19 cellular contexts compared by ENCODE assay signal in the genomic region with DNA sequence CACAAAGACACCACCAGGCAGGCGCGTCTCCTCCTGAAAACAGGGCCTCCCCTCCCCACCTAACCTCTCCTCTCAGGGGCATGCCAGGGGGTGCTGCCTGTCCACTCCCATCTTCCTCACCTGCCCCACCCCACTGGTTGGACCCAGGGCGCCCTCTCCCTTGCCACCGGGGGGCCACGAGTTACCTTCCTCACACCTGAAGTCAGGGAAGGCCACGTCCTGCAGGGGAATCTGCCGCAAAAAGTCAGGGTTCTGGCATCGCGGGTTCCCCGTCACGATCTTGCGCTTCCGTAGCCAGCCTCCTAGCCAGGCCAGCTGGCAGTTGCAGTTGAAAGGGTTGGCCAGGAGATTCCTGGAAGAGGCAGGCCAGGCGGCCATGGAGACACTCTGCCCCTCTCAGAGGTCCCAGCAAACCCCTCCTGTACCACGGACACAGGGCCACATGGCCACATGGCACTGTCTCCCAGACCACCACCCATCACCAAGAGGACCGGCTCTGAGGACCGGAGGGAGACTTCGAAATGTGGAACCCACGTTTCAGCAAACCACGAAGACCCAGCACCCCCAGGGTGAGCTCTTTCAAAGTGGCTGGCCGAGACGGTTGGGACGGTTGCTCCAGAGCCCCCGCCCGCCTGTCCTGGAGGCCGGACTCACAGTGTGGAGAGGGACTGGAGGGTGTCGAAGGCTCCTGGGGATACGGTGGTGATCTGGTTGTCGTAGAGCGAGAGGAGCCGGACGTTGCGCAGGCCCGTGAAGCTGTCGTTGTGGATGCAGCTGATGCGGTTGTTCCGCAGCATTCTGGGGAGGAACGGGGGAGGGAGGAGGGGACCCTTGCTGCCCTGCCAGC.
DNase-seq lines count a peak whose midpoint lies in the region; ATAC-seq and TF ChIP-seq lines count a peak whose summit lies in the region.
"Had no signal": no experiment of that assay in that cellular context is flagged by ENCODE, and none has a peak within 500 bp of the region (broad histone marks: within the 10 kb centered on the region; RNA-seq: fewer than 3 reads in every experiment).

No MANE protein-coding gene starts in this region.

- H3K27me3 Mint-ChIP-seq in activated T-cell treated with anti-CD3 and anti-CD28 coated beads, Interleukin-2, amount 50 U/mL, for 4 hours (ENCODE audit: low read depth) = no peaks in the 10 kb centered on the region
- H3K27me3 Mint-ChIP-seq in stimulated activated naive CD8-positive, alpha-beta T cell treated with anti-CD3 and anti-CD28 coated beads, Interleukin-15, amount 100 ng/mL, for 72 hours = peaks cover 6% of the 10 kb centered on the region
- H3K27me3 Mint-ChIP-seq: B cell had no signal

- no peak overlapping the region for H3K4me3 ChIP-seq in neuronal stem cell (ENCODE audit: low read length in 2 of 2)
- H3K4me3 ChIP-seq in aorta (ENCODE audit: low read length in 2 of 2) = no peak overlapping the region
- H3K4me3 ChIP-seq in coronary artery = no peak overlapping the region
- H3K4me3 ChIP-seq: BLaER1, GM23248 had no signal

- ATAC-seq in activated T-cell treated with anti-CD3 and anti-CD28 coated beads, Interleukin-2, amount 50 U/mL, for 4 hours = no peak
- peak; percentile 15 for ATAC-seq in stimulated activated naive CD8-positive, alpha-beta T cell treated with anti-CD3 and anti-CD28 coated beads, Interleukin-15, Interleukin-2, amounts not matched to agents 100 U/mL and 50 U/mL, for 24 hours
- no peak for ATAC-seq in stimulated activated naive CD8-positive, alpha-beta T cell treated with anti-CD3 and anti-CD28 coated beads, Interleukin-15, amount 100 ng/mL, for 72 hours
- no peak for ATAC-seq in aorta (ENCODE audit: low FRiP score)
- ATAC-seq: CD8-positive, alpha-beta T cell had no signal

- H3K27ac Mint-ChIP-seq in stimulated activated naive CD8-positive, alpha-beta T cell treated with anti-CD3 and anti-CD28 coated beads, Interleukin-15, amount 100 ng/mL, for 72 hours = no peak overlapping the region
- H3K27ac Mint-ChIP-seq: B cell; CD4-positive, CD25-positive, alpha-beta regulatory T cell; CD8-positive, alpha-beta T cell had no signal

- peaks cover 0 to 2% (median 0%) of the 10 kb centered on the region in 3 experiments for H3K27me3 ChIP-seq in neuronal stem cell (ENCODE audit: control insufficient read depth in 3 of 3, insufficient read depth in 3 of 3, low read depth in 1 of 3, low read length in 3 of 3)
- H3K27me3 ChIP-seq in aorta (ENCODE audit: control insufficient read depth in 1 of 2, insufficient read depth in 2 of 2, low read length in 1 of 2) = no peaks in the 10 kb centered on the region
- H3K27me3 ChIP-seq: BLaER1 had no signal

- H3K18ac ChIP-seq in neuronal stem cell (ENCODE audit: low read length) = peak overlapping the region; percentile 25

- no peak overlapping the region for H3K9ac ChIP-seq in neuronal stem cell (ENCODE audit: low read depth, low read length, poor library complexity)
- H3K9ac ChIP-seq: BLaER1, GM23248 had no signal

- H3K36me3 ChIP-seq in neuronal stem cell (replicated peaks in 1 of 2; ENCODE audit: control insufficient read depth in 2 of 2, insufficient read depth in 2 of 2, low read length in 2 of 2) (no peaks in the 10 kb centered on the region), aorta (ENCODE audit: control insufficient read depth in 1 of 2, insufficient read depth in 2 of 2, low read length in 1 of 2) (no peaks in the 10 kb centered on the region)
- H3K36me3 ChIP-seq: BLaER1 had no signal

- H3K14ac ChIP-seq in neuronal stem cell (ENCODE audit: low read length) = no peak overlapping the region

- no peak overlapping the region for H2BK12ac ChIP-seq in neuronal stem cell (ENCODE audit: low read length)

- H3K27ac ChIP-seq in neuronal stem cell (replicated peaks; ENCODE audit: low read length) (no peak overlapping the region), aorta (ENCODE audit: low read depth in 1 of 2, low read length in 2 of 2) (no peak overlapping the region), coronary artery (no peak overlapping the region)
- H3K27ac ChIP-seq: 22Rv1, BLaER1, C4-2B, GM23248 had no signal

- peak; percentile 6 for DNase-seq in activated T-cell treated with anti-CD3 and anti-CD28 coated beads, Interleukin-2, amount 50 U/mL, for 1 hour
- DNase-seq in activated T-cell treated with anti-CD3 and anti-CD28 coated beads, Interleukin-2, amount 50 U/mL, for 4 hours = no peak
- no peak for DNase-seq in stimulated activated naive CD8-positive, alpha-beta T cell treated with anti-CD3 and anti-CD28 coated beads, Interleukin-15, Interleukin-2, amounts not matched to agents 100 U/mL and 50 U/mL, for 24 hours
- DNase-seq in stimulated activated naive CD8-positive, alpha-beta T cell treated with anti-CD3 and anti-CD28 coated beads, Interleukin-15, amount 100 ng/mL, for 72 hours = no peak
- DNase-seq in neuronal stem cell (ENCODE audit: low spot score) = no peak
- peak; percentile 35 to 66 for DNase-seq in aorta
- no peak for DNase-seq in NCI-H510A (lab: John Stamatoyannopoulos, UW)
- DNase-seq in coronary artery (ENCODE audit: low spot score) = no peak
- DNase-seq: Caco-2; CD4-positive, CD25-positive, alpha-beta regulatory T cell; CD8-positive, alpha-beta T cell; DMS153; DND-41; GM23248; HCEC 1CT had no signal

- TF ChIP-seq CTCF in coronary artery (IDR thresholded peaks at IDR 0.05) = no peak

- no peak overlapping the region for H3K4me2 ChIP-seq in neuronal stem cell (ENCODE audit: insufficient read depth, low read length, poor library complexity, severe bottlenecking)
- H3K4me2 ChIP-seq: BLaER1 had no signal

- no peak overlapping the region for H4K91ac ChIP-seq in neuronal stem cell (ENCODE audit: low read depth, low read length, poor library complexity)

- H3K36me3 Mint-ChIP-seq in activated T-cell treated with anti-CD3 and anti-CD28 coated beads, Interleukin-2, amount 50 U/mL, for 4 hours (ENCODE audit: insufficient read depth) = no peaks in the 10 kb centered on the region
- H3K36me3 Mint-ChIP-seq: CD4-positive, CD25-positive, alpha-beta regulatory T cell; CD8-positive, alpha-beta T cell had no signal

- peak overlapping the region; percentile 13 for H2BK120ac ChIP-seq in neuronal stem cell (ENCODE audit: low read depth, low read length)

- H2BK5ac ChIP-seq in neuronal stem cell (ENCODE audit: low read length) = peak overlapping the region; percentile 61

- H3K79me1 ChIP-seq in neuronal stem cell (ENCODE audit: low read depth, low read length) = no peaks in the 10 kb centered on the region

- H3K4me3 Mint-ChIP-seq in activated T-cell treated with anti-CD3 and anti-CD28 coated beads, Interleukin-2, amount 50 U/mL, for 4 hours = no peak overlapping the region
- no peak overlapping the region for H3K4me3 Mint-ChIP-seq in stimulated activated naive CD8-positive, alpha-beta T cell treated with anti-CD3 and anti-CD28 coated beads, Interleukin-15, amount 100 ng/mL, for 72 hours
- H3K4me3 Mint-ChIP-seq: B cell; CD4-positive, CD25-positive, alpha-beta regulatory T cell; CD8-positive, alpha-beta T cell had no signal

- H2AK5ac ChIP-seq in neuronal stem cell (ENCODE audit: low read depth, low read length) = no peak overlapping the region

- H2AFZ ChIP-seq in neuronal stem cell (ENCODE audit: low read length) = no peak overlapping the region
- H2AFZ ChIP-seq: GM23248 had no signal

- no peak overlapping the region for H3K4ac ChIP-seq in neuronal stem cell (ENCODE audit: low read length)

- no CpG with 5 or more reads among the region's 38 CpGs for WGBS in neuronal stem cell (ENCODE audit: extremely low coverage in 2 of 2, insufficient read length in 2 of 2, insufficient replicate concordance in 1 of 2), 2 donors
- 91 to 94% methylated on average over 37 to 38 of the region's 38 CpGs for WGBS in aorta, 2 donors

- no peak overlapping the region for H4K8ac ChIP-seq in neuronal stem cell (ENCODE audit: low read depth, low read length)

- H3K9me3 Mint-ChIP-seq in activated T-cell treated with anti-CD3 and anti-CD28 coated beads, Interleukin-2, amount 50 U/mL, for 4 hours = no peaks in the 10 kb centered on the region
- no peaks in the 10 kb centered on the region for H3K9me3 Mint-ChIP-seq in stimulated activated naive CD8-positive, alpha-beta T cell treated with anti-CD3 and anti-CD28 coated beads, Interleukin-15, amount 100 ng/mL, for 72 hours
- H3K9me3 Mint-ChIP-seq: CD8-positive, alpha-beta T cell had no signal

- peaks cover 3 to 5% of the 10 kb centered on the region in 2 donors for H3K4me1 ChIP-seq in neuronal stem cell (ENCODE audit: control insufficient read depth in 2 of 2, insufficient read depth in 1 of 2, low read depth in 1 of 2, low read length in 2 of 2)
- no peaks in the 10 kb centered on the region for H3K4me1 ChIP-seq in aorta (ENCODE audit: control insufficient read depth in 1 of 2, insufficient read depth in 2 of 2, low read length in 2 of 2)
- H3K4me1 ChIP-seq: Caco-2 had no signal

- peaks cover 2 to 3% of the 10 kb centered on the region in 2 donors for H3K9me3 ChIP-seq in neuronal stem cell (replicated peaks in 1 of 2; ENCODE audit: control insufficient read depth in 2 of 2, insufficient read depth in 1 of 2, low read depth in 1 of 2, low read length in 2 of 2)
- H3K9me3 ChIP-seq in aorta (ENCODE audit: control insufficient read depth, low read length) = no peaks in the 10 kb centered on the region
- H3K9me3 ChIP-seq: BLaER1, Caco-2 had no signal

- H3K23ac ChIP-seq in neuronal stem cell (ENCODE audit: low read depth, low read length, poor library complexity) = peak overlapping the region; percentile 30

- intact Hi-C loops in aorta (cut with DNase I) = no loop called here

- no peak overlapping the region for H2BK15ac ChIP-seq in neuronal stem cell (ENCODE audit: low read length)

- H3K4me1 Mint-ChIP-seq in activated T-cell treated with anti-CD3 and anti-CD28 coated beads, Interleukin-2, amount 50 U/mL, for 4 hours (ENCODE audit: low read depth) = peaks cover 4% of the 10 kb centered on the region
- peaks cover 9% of the 10 kb centered on the region for H3K4me1 Mint-ChIP-seq in stimulated activated naive CD8-positive, alpha-beta T cell treated with anti-CD3 and anti-CD28 coated beads, Interleukin-15, amount 100 ng/mL, for 72 hours

Comparison
In these comparisons a context has a peak if more than half of its experiments do, and no peak if none do; other contexts are left out.
1. DNase-seq: peak in activated T-cell treated with anti-CD3 and anti-CD28 coated beads, Interleukin-2, amount 50 U/mL, for 1 hour (single experiment) and aorta (2 of 2); none in activated T-cell treated with anti-CD3 and anti-CD28 coated beads, Interleukin-2, amount 50 U/mL, for 4 hours (single experiment), stimulated activated naive CD8-positive, alpha-beta T cell treated with anti-CD3 and anti-CD28 coated beads, Interleukin-15, Interleukin-2, amounts not matched to agents 100 U/mL and 50 U/mL, for 24 hours (single experiment), stimulated activated naive CD8-positive, alpha-beta T cell treated with anti-CD3 and anti-CD28 coated beads, Interleukin-15, amount 100 ng/mL, for 72 hours (0 of 2), neuronal stem cell (single experiment), NCI-H510A (single experiment) and coronary artery (single experiment).